ENCODE assay signal across 11 cellular contexts in genomic region chr12:11717533-11717961, GRCh38.
DNase-seq lines count a peak whose midpoint lies in the region; ATAC-seq, FAIRE-seq and TF ChIP-seq lines count a peak whose summit lies in the region.
"Had no signal": no experiment of that assay in that cellular context is flagged by ENCODE, and none has a peak within 500 bp of the region (broad histone marks: within the 10 kb centered on the region; RNA-seq: fewer than 3 reads in every experiment).

No MANE protein-coding gene starts in this region.

- H3K79me2 ChIP-seq in fibroblast of lung (ENCODE audit: control insufficient read depth, insufficient read depth, low read length) (no peaks in the 10 kb centered on the region), OCI-LY7 (ENCODE audit: insufficient read depth, low read depth, low read length) (no peaks in the 10 kb centered on the region)

- POLR2A ChIA-PET in OCI-LY7 (lab: Charles Lee) = interaction anchor here (0.5 kb wide), 1 partner anchor 32 kb away, joined by 3 read pairs; no protein-coding TSS in a partner anchor

- no peaks in the 10 kb centered on the region for H3K36me3 ChIP-seq in Peyer's patch
- no peaks in the 10 kb centered on the region for H3K36me3 ChIP-seq in fibroblast of lung (ENCODE audit: control insufficient read depth, insufficient read depth, low read length)
- peaks cover 4% of the 10 kb centered on the region for H3K36me3 ChIP-seq in muscle layer of colon (ENCODE audit: insufficient read depth, low read length)
- H3K36me3 ChIP-seq in OCI-LY7 (ENCODE audit: insufficient read depth, low read length) = peaks cover 12% of the 10 kb centered on the region
- peaks cover 0 to 4% (median 0%) of the 10 kb centered on the region in 9 donors for H3K36me3 ChIP-seq in heart left ventricle

- BruUV-seq in OCI-LY7 (replicated peaks; lab: Mats Ljungman, UMichigan) = no TSS peak

- no peaks in the 10 kb centered on the region for H4K20me1 ChIP-seq in fibroblast of lung (ENCODE audit: control insufficient read depth, extremely low read depth, insufficient read depth, low read length)
- no peaks in the 10 kb centered on the region for H4K20me1 ChIP-seq in OCI-LY7 (ENCODE audit: insufficient read depth, low read length)

- ATAC-seq in heart left ventricle = no peak
- ATAC-seq: activated naive CD4-positive, alpha-beta T cell treated with anti-CD3 and anti-CD28 coated beads, Interleukin-2, amount 50 U/mL, for 72 hours had no signal

- peaks cover 0 to 49% (median 11%) of the 10 kb centered on the region in 4 donors for H3K4me1 ChIP-seq in Peyer's patch
- H3K4me1 ChIP-seq in fibroblast of lung (ENCODE audit: control insufficient read depth, extremely low read depth, insufficient read depth, low read length) = peaks cover 14% of the 10 kb centered on the region
- H3K4me1 ChIP-seq in muscle layer of colon (ENCODE audit: insufficient read depth, low read length) = peaks cover 38% of the 10 kb centered on the region
- peaks cover 31% of the 10 kb centered on the region for H3K4me1 ChIP-seq in OCI-LY7 (ENCODE audit: insufficient read depth, low read length, poor library complexity, severe bottlenecking)
- peaks cover 0 to 80% (median 23%) of the 10 kb centered on the region in 12 donors for H3K4me1 ChIP-seq in heart left ventricle

- TF ChIP-seq POLR2A in Peyer's patch (IDR thresholded peaks at IDR 0.05) (no peak), H54 (IDR thresholded peaks at IDR 0.05; ENCODE audit: low read depth, low read length) (no peak), heart left ventricle (IDR thresholded peaks at IDR 0.05) (no peak)

- no peaks in the 10 kb centered on the region for H3K9me2 ChIP-seq in OCI-LY7 (ENCODE audit: insufficient read depth, low read length)

- 66 to 73% (median 71%) methylated on average over 8 of the region's 8 CpGs for WGBS in heart left ventricle, 4 donors

- H3K27me3 ChIP-seq in Peyer's patch = no peaks in the 10 kb centered on the region
- no peaks in the 10 kb centered on the region for H3K27me3 ChIP-seq in fibroblast of lung (ENCODE audit: control insufficient read depth, insufficient read depth, low read length)
- H3K27me3 ChIP-seq in muscle layer of colon (ENCODE audit: control insufficient read depth in 1 of 2, insufficient read depth in 2 of 2, low read length in 2 of 2) = no peaks in the 10 kb centered on the region
- H3K27me3 ChIP-seq in heart left ventricle = no peaks in the 10 kb centered on the region

- intact Hi-C loops in OCI-LY7 (cut with micrococcal nuclease; ENCODE audit: unreplicated experiment) = no loop called here
- intact Hi-C loops in heart left ventricle (cut with DNase I) = loop anchor here in 2 of 10 donors (5.0 kb wide), 2 partner anchors 40 to 65 kb away; no protein-coding TSS in a partner anchor

- H3K4me2 ChIP-seq in fibroblast of lung (ENCODE audit: extremely low read depth, insufficient read depth, low read length) (no peak overlapping the region), OCI-LY7 (ENCODE audit: low read length) (no peak overlapping the region)

- H3K4me3 ChIP-seq in AG10803 (ENCODE audit: low read length) (no peak overlapping the region), Peyer's patch (no peak overlapping the region), fibroblast of lung (replicated peaks in 1 of 4; ENCODE audit: control extremely low read depth in 1 of 4, insufficient read depth in 1 of 4, low read depth in 3 of 4, low read length in 4 of 4) (no peak overlapping the region), muscle layer of colon (ENCODE audit: low read depth in 1 of 2, low read length in 2 of 2) (no peak overlapping the region), OCI-LY7 (ENCODE audit: low read depth, low read length, poor library complexity, severe bottlenecking) (no peak overlapping the region), heart left ventricle (no peak overlapping the region)

- TF ChIP-seq CTCF in AG10803 (conservative IDR thresholded peaks at IDR 0.05; ENCODE audit: low read length) (no peak), Peyer's patch (IDR thresholded peaks at IDR 0.05) (no peak), fibroblast of lung (conservative IDR thresholded peaks at IDR 0.05 in 1 of 2, IDR thresholded peaks at IDR 0.05 in 1 of 2; ENCODE audit: low read depth in 1 of 2, low read length in 2 of 2) (no peak), OCI-LY7 (conservative IDR thresholded peaks at IDR 0.05; ENCODE audit: low read length) (no peak), heart left ventricle (IDR thresholded peaks at IDR 0.05) (no peak)

- no peak for FAIRE-seq in H54 (lab: Jason Lieb, UNC)

- no peak overlapping the region for H3K9ac ChIP-seq in fibroblast of lung (ENCODE audit: insufficient read depth, low read length)
- no peak overlapping the region for H3K9ac ChIP-seq in muscle layer of colon (ENCODE audit: low read length)

- H3K27ac ChIP-seq in Peyer's patch (peak overlapping the region in 3 of 4 donors; percentile 11 to 77 (median 66)), fibroblast of lung (ENCODE audit: insufficient read depth, low read length) (no peak overlapping the region), muscle layer of colon (ENCODE audit: low read depth, low read length) (peak overlapping the region; percentile 70), OCI-LY7 (ENCODE audit: low read depth, low read length, poor library complexity, severe bottlenecking) (no peak overlapping the region), heart left ventricle (peak overlapping the region in 2 of 12 donors; percentile 19 to 66)

- CTCF ChIA-PET in OCI-LY7 (lab: Charles Lee; ENCODE audit: unreplicated experiment) = interaction anchor here (0.7 kb wide), 1 partner anchor 18 kb away, joined by 3 read pairs; no protein-coding TSS in a partner anchor

- peak; percentile 48 for DNase-seq in AG10803 (ENCODE audit: low read depth)
- peak in 1 of 3 donors; percentile 77 for DNase-seq in Peyer's patch
- DNase-seq in fibroblast of lung (ENCODE audit: low read depth in 2 of 2) = peak; percentile 36 to 47
- DNase-seq in OCI-LY7 (ENCODE audit: low spot score) = no peak
- DNase-seq in H54 (ENCODE audit: insufficient read length, low spot score) = no peak
- no peak for DNase-seq in heart left ventricle
- DNase-seq in MV-4-11 (lab: John Stamatoyannopoulos, UW) = no peak
- DNase-seq: activated CD8-positive, alpha-beta memory T cell treated with anti-CD3 and anti-CD28 coated beads for 24 hours; naive B cell had no signal

- H3K9me3 ChIP-seq in Peyer's patch = no peaks in the 10 kb centered on the region
- no peaks in the 10 kb centered on the region for H3K9me3 ChIP-seq in fibroblast of lung (ENCODE audit: control insufficient read depth, insufficient read depth, low read depth, low read length)
- no peaks in the 10 kb centered on the region for H3K9me3 ChIP-seq in muscle layer of colon (ENCODE audit: low read length)
- H3K9me3 ChIP-seq in OCI-LY7 (ENCODE audit: low read length) = no peaks in the 10 kb centered on the region
- H3K9me3 ChIP-seq in heart left ventricle = no peaks in the 10 kb centered on the region

- H2AFZ ChIP-seq in fibroblast of lung (ENCODE audit: low read length) (no peak overlapping the region), OCI-LY7 (ENCODE audit: low read length) (no peak overlapping the region)

Comparison
In these comparisons a context has a peak if more than half of its experiments do, and no peak if none do; other contexts are left out.
1. DNase-seq: peak in AG10803 (single experiment) and fibroblast of lung (2 of 2); none in OCI-LY7 (single experiment), H54 (single experiment), heart left ventricle (0 of 5) and MV-4-11 (single experiment).
2. H3K27ac ChIP-seq: peak in Peyer's patch (3 of 4) and muscle layer of colon (single experiment); none in fibroblast of lung (single experiment) and OCI-LY7 (single experiment).